ENCODE assay signal across 27 cellular contexts in the genomic region with DNA sequence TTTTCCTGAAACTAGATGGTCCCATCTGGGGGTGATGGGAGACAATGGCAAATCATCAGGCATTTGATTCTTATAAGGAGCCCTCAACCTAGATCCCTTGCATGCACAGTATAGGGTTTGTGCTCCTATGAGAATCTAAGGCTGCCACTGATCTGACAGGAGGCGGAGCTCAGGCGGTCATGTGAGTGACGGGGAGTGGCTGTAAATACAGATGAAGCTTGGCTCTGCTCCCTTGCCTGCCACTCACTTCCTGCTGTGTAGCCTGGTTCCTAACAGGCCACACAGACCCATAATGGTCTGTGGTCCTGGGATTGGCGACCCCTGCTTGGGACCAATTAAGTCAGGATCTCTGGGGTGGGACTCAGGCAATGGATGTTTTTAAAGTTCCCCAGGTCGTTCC.
A peak's percentile ranks its signal among the peaks of the same experiment; 100 is the strongest.
DNase-seq lines count a peak whose midpoint lies in the region; ATAC-seq lines count a peak whose summit lies in the region.
"Had no signal": no experiment of that assay in that cellular context is flagged by ENCODE, and none has a peak within 500 bp of the region (broad histone marks: within the 10 kb centered on the region; RNA-seq: fewer than 3 reads in every experiment).

No MANE protein-coding gene starts in this region.

- no peaks in the 10 kb centered on the region for H3K36me3 ChIP-seq in HAP-1 (replicated peaks)
- H3K36me3 ChIP-seq: BLaER1 treated with 17β-estradiol and CSF1 and Interleukin-3, amounts not matched to agents 10 nM and 100 nM; esophagus squamous epithelium; gastroesophageal sphincter; ovary; sigmoid colon had no signal

- in situ Hi-C loops in HAP-1 (cut with MboI; ENCODE audit: low sequenced_read_pairs), result no loop called here

- H3K4me1 ChIP-seq in right cardiac atrium (ENCODE audit: control insufficient read depth, insufficient read depth, low read length) (no peaks in the 10 kb centered on the region), HAP-1 (no peaks in the 10 kb centered on the region)
- H3K4me1 ChIP-seq: esophagus squamous epithelium, gastroesophageal sphincter, sigmoid colon had no signal

- no peaks in the 10 kb centered on the region for H3K27me3 ChIP-seq in right cardiac atrium (ENCODE audit: control insufficient read depth, insufficient read depth)
- no peaks in the 10 kb centered on the region for H3K27me3 ChIP-seq in HAP-1 (ENCODE audit: low read depth)
- H3K27me3 ChIP-seq: BLaER1 treated with 17β-estradiol and CSF1 and Interleukin-3, amounts not matched to agents 10 nM and 100 nM; esophagus squamous epithelium; gastroesophageal sphincter; ovary; sigmoid colon had no signal

- DNase-seq in Right ventricle myocardium superior, result no peak
- no peak for DNase-seq in right cardiac atrium
- DNase-seq in RPMI8226, result peak; percentile 15
- peak; percentile 56 for DNase-seq in islet precursor cell
- DNase-seq in GM19240 (ENCODE audit: insufficient read length, low spot score), result no peak
- no peak for DNase-seq in sciatic nerve (ENCODE audit: low spot score)
- DNase-seq in HAP-1 (ENCODE audit: low spot score in 2 of 2), result no peak
- DNase-seq: activated CD4-positive, alpha-beta memory T cell treated with anti-CD3 and anti-CD28 coated beads, Interleukin-2, amount 10 ng/mL, durations not matched to agents 7 days and 5 days; activated CD4-positive, CD25-positive, alpha-beta regulatory T cell; activated effector memory CD4-positive, alpha-beta T cell treated with anti-CD3 and anti-CD28 coated beads, Interleukin-2, amount 50 U/mL, for 16 hours; activated naive CD8-positive, alpha-beta T cell treated with anti-CD3 and anti-CD28 coated beads, Interleukin-2, amount 50 U/mL, for 24 hours; activated T-cell treated with anti-CD3 and anti-CD28 coated beads for 4 hours; esophagus squamous epithelium; GF-D8; NCI-H1105 treated with DMSO at 0.1 percent for 48 hours; NCI-H2081; NCI-H446 treated with DMSO at 0.1 percent for 48 hours; NK-92 treated with Interleukin-12 subunit alpha and Interleukin-12 subunit beta, amount 100 ng/mL, for 24 hours; ovary; sigmoid colon; stimulated activated CD8-positive, alpha-beta memory T cell treated with anti-CD3 and anti-CD28 coated beads, Interleukin-4, amount 100 ng/mL, for 48 hours; T-helper 9 cell had no signal

- H3K27ac ChIP-seq in right cardiac atrium (ENCODE audit: low read length), result no peak overlapping the region
- H3K27ac ChIP-seq: BLaER1 treated with 17β-estradiol and CSF1 and Interleukin-3, amounts not matched to agents 10 nM and 100 nM; esophagus squamous epithelium; gastroesophageal sphincter; ovary; RWPE1; sigmoid colon had no signal

- WGBS in right cardiac atrium, result 87% methylated on average over 5 of the region's 5 CpGs

- intact Hi-C loops in Right ventricle myocardium superior (cut with DNase I) (no loop called here), right cardiac atrium (cut with DNase I) (no loop called here), sciatic nerve (cut with DNase I) (no loop called here)

- peak; percentile 31 for ATAC-seq in Right ventricle myocardium superior (ENCODE audit: poor library complexity)
- no peak for ATAC-seq in right cardiac atrium
- no peak for ATAC-seq in sciatic nerve
- ATAC-seq in GM19328 (IDR thresholded peaks at IDR 0.05; ENCODE audit: unreplicated experiment), result no peak
- ATAC-seq: activated naive CD8-positive, alpha-beta T cell treated with anti-CD3 and anti-CD28 coated beads, Interleukin-2, amount 50 U/mL, for 24 hours; gastroesophageal sphincter; natural killer cell treated with Interleukin-12 subunit alpha and Interleukin-12 subunit beta and Interleukin-15 and Interleukin-18, amount 100 ng/mL, for 72 hours had no signal

- H3K4me3 ChIP-seq in right cardiac atrium (ENCODE audit: low read length) (no peak overlapping the region), HAP-1 (no peak overlapping the region)
- H3K4me3 ChIP-seq: BLaER1 treated with 17β-estradiol and CSF1 and Interleukin-3, amounts not matched to agents 10 nM and 100 nM; esophagus squamous epithelium; gastroesophageal sphincter; ovary; sigmoid colon had no signal

- H3K9me3 ChIP-seq in right cardiac atrium (ENCODE audit: control insufficient read depth, low read length), result no peaks in the 10 kb centered on the region
- no peaks in the 10 kb centered on the region for H3K9me3 ChIP-seq in HAP-1
- H3K9me3 ChIP-seq: BLaER1 treated with 17β-estradiol and CSF1 and Interleukin-3, amounts not matched to agents 10 nM and 100 nM; esophagus squamous epithelium; gastroesophageal sphincter; ovary; sigmoid colon had no signal

Comparison
In these comparisons a context has a peak if more than half of its experiments do, and no peak if none do; other contexts are left out.
1. DNase-seq: peak in RPMI8226 (single experiment) and islet precursor cell (single experiment); none in Right ventricle myocardium superior (single experiment), right cardiac atrium (0 of 3), GM19240 (single experiment), sciatic nerve (single experiment) and HAP-1 (0 of 2).